ENCODE assay signal across 1 cellular context in genomic region chr19:32971715-32972540, GRCh38.
TF ChIP-seq lines count a peak whose summit lies in the region.

Gene CEP89, minus strand, starts transcription at chr19:32971958. Its CDS starts 84 bp downstream, at chr19:32971874.
A gene with protein sequence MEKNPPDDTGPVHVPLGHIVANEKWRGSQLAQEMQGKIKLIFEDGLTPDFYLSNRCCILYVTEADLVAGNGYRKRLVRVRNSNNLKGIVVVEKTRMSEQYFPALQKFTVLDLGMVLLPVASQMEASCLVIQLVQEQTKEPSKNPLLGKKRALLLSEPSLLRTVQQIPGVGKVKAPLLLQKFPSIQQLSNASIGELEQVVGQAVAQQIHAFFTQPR (plus strand): TSS chr19:32972242. CDS start chr19:32973197, 955 bp downstream.

TF ChIP-seq in K562, 482 proteins besides CTCF, POLR2A, EP300 and RAD21 (continued from another document and continues in another):
- TF ChIP-seq, protein P1, sequence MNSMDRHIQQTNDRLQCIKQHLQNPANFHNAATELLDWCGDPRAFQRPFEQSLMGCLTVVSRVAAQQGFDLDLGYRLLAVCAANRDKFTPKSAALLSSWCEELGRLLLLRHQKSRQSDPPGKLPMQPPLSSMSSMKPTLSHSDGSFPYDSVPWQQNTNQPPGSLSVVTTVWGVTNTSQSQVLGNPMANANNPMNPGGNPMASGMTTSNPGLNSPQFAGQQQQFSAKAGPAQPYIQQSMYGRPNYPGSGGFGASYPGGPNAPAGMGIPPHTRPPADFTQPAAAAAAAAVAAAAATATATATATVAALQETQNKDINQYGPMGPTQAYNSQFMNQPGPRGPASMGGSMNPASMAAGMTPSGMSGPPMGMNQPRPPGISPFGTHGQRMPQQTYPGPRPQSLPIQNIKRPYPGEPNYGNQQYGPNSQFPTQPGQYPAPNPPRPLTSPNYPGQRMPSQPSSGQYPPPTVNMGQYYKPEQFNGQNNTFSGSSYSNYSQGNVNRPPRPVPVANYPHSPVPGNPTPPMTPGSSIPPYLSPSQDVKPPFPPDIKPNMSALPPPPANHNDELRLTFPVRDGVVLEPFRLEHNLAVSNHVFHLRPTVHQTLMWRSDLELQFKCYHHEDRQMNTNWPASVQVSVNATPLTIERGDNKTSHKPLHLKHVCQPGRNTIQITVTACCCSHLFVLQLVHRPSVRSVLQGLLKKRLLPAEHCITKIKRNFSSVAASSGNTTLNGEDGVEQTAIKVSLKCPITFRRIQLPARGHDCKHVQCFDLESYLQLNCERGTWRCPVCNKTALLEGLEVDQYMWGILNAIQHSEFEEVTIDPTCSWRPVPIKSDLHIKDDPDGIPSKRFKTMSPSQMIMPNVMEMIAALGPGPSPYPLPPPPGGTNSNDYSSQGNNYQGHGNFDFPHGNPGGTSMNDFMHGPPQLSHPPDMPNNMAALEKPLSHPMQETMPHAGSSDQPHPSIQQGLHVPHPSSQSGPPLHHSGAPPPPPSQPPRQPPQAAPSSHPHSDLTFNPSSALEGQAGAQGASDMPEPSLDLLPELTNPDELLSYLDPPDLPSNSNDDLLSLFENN (IDR thresholded peaks at IDR 0.05; ENCODE audit: low read depth in 2 of 2, low read length in 2 of 2) = 0 out of 4 replicates have a peak, but pooled peaks of 1 of the 2 experiments have one; percentile 18
- TF ChIP-seq RCOR1 (IDR thresholded peaks at IDR 0.05; ENCODE audit: borderline replicate concordance in 1 of 2, low read depth in 2 of 2, low read length in 2 of 2) = no peak
- TF ChIP-seq, protein P2, sequence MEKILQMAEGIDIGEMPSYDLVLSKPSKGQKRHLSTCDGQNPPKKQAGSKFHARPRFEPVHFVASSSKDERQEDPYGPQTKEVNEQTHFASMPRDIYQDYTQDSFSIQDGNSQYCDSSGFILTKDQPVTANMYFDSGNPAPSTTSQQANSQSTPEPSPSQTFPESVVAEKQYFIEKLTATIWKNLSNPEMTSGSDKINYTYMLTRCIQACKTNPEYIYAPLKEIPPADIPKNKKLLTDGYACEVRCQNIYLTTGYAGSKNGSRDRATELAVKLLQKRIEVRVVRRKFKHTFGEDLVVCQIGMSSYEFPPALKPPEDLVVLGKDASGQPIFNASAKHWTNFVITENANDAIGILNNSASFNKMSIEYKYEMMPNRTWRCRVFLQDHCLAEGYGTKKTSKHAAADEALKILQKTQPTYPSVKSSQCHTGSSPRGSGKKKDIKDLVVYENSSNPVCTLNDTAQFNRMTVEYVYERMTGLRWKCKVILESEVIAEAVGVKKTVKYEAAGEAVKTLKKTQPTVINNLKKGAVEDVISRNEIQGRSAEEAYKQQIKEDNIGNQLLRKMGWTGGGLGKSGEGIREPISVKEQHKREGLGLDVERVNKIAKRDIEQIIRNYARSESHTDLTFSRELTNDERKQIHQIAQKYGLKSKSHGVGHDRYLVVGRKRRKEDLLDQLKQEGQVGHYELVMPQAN (IDR thresholded peaks at IDR 0.05; ENCODE audit: borderline replicate concordance) = peak; percentile 94
- no peak for TF ChIP-seq NCOR1 (IDR thresholded peaks at IDR 0.05)
- no peak for TF ChIP-seq ZNF445 (CRISPR knock-in tag; IDR thresholded peaks at IDR 0.05; ENCODE audit: low read depth)
- no peak for TF ChIP-seq GATA2 (CRISPR knock-in tag; IDR thresholded peaks at IDR 0.05)
- TF ChIP-seq, protein P3, sequence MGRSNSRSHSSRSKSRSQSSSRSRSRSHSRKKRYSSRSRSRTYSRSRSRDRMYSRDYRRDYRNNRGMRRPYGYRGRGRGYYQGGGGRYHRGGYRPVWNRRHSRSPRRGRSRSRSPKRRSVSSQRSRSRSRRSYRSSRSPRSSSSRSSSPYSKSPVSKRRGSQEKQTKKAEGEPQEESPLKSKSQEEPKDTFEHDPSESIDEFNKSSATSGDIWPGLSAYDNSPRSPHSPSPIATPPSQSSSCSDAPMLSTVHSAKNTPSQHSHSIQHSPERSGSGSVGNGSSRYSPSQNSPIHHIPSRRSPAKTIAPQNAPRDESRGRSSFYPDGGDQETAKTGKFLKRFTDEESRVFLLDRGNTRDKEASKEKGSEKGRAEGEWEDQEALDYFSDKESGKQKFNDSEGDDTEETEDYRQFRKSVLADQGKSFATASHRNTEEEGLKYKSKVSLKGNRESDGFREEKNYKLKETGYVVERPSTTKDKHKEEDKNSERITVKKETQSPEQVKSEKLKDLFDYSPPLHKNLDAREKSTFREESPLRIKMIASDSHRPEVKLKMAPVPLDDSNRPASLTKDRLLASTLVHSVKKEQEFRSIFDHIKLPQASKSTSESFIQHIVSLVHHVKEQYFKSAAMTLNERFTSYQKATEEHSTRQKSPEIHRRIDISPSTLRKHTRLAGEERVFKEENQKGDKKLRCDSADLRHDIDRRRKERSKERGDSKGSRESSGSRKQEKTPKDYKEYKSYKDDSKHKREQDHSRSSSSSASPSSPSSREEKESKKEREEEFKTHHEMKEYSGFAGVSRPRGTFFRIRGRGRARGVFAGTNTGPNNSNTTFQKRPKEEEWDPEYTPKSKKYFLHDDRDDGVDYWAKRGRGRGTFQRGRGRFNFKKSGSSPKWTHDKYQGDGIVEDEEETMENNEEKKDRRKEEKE (IDR thresholded peaks at IDR 0.05; ENCODE audit: borderline replicate concordance in 1 of 2, control insufficient read depth in 1 of 2, low read depth in 2 of 2, low read length in 1 of 2) = no peak
- no peak for TF ChIP-seq SRSF7 (optimal IDR thresholded peaks at IDR 0.05; ENCODE audit: low read depth, low read length)
- TF ChIP-seq KDM5B (IDR thresholded peaks at IDR 0.05; ENCODE audit: insufficient replicate concordance, low read depth, low read length) = peak; percentile 80
- no peak for TF ChIP-seq ZNF140 (CRISPR knock-in tag; IDR thresholded peaks at IDR 0.05)
- TF ChIP-seq, protein P4, sequence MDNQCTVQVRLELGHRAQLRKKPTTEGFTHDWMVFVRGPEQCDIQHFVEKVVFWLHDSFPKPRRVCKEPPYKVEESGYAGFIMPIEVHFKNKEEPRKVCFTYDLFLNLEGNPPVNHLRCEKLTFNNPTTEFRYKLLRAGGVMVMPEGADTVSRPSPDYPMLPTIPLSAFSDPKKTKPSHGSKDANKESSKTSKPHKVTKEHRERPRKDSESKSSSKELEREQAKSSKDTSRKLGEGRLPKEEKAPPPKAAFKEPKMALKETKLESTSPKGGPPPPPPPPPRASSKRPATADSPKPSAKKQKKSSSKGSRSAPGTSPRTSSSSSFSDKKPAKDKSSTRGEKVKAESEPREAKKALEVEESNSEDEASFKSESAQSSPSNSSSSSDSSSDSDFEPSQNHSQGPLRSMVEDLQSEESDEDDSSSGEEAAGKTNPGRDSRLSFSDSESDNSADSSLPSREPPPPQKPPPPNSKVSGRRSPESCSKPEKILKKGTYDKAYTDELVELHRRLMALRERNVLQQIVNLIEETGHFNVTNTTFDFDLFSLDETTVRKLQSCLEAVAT (IDR thresholded peaks at IDR 0.05) = peak in 1 of 2 experiments; percentile 94; a peak in 1 of 4 replicates
- TF ChIP-seq TARDBP (IDR thresholded peaks at IDR 0.05) = 0 out of 2 replicates have a peak, but pooled peaks have one; percentile 55
- TF ChIP-seq TRIM28 (IDR thresholded peaks at IDR 0.05) = no peak
- TF ChIP-seq FOXK1 (CRISPR knock-in tag; IDR thresholded peaks at IDR 0.05; ENCODE audit: borderline replicate concordance) = 0 out of 2 replicates have a peak, but pooled peaks have one; percentile 25
- TF ChIP-seq RFX1 (IDR thresholded peaks at IDR 0.05) = peak; percentile 99
- TF ChIP-seq, protein P5, sequence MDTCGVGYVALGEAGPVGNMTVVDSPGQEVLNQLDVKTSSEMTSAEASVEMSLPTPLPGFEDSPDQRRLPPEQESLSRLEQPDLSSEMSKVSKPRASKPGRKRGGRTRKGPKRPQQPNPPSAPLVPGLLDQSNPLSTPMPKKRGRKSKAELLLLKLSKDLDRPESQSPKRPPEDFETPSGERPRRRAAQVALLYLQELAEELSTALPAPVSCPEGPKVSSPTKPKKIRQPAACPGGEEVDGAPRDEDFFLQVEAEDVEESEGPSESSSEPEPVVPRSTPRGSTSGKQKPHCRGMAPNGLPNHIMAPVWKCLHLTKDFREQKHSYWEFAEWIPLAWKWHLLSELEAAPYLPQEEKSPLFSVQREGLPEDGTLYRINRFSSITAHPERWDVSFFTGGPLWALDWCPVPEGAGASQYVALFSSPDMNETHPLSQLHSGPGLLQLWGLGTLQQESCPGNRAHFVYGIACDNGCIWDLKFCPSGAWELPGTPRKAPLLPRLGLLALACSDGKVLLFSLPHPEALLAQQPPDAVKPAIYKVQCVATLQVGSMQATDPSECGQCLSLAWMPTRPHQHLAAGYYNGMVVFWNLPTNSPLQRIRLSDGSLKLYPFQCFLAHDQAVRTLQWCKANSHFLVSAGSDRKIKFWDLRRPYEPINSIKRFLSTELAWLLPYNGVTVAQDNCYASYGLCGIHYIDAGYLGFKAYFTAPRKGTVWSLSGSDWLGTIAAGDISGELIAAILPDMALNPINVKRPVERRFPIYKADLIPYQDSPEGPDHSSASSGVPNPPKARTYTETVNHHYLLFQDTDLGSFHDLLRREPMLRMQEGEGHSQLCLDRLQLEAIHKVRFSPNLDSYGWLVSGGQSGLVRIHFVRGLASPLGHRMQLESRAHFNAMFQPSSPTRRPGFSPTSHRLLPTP (IDR thresholded peaks at IDR 0.05; ENCODE audit: borderline replicate concordance, extremely low read depth, insufficient read length) = peak; percentile 62
- TF ChIP-seq LARP7 (IDR thresholded peaks at IDR 0.05) = no peak
- TF ChIP-seq TBL1XR1 (IDR thresholded peaks at IDR 0.05; ENCODE audit: low read length in 2 of 2) = 0 out of 4 replicates have a peak, but pooled peaks of 1 of the 2 experiments have one; percentile 19
- TF ChIP-seq ZEB2 (IDR thresholded peaks at IDR 0.05) = no peak
- TF ChIP-seq ATF7 (IDR thresholded peaks at IDR 0.05) = peak; percentile 85
- no peak for TF ChIP-seq PHB2 (IDR thresholded peaks at IDR 0.05; ENCODE audit: low read depth)
- TF ChIP-seq ZNF3 (CRISPR knock-in tag; IDR thresholded peaks at IDR 0.05) = no peak
- peak; percentile 76 for TF ChIP-seq L3MBTL2 (IDR thresholded peaks at IDR 0.05)
- peak; percentile 97 for TF ChIP-seq ELF1 (tag; IDR thresholded peaks at IDR 0.05)
- TF ChIP-seq HES1 (IDR thresholded peaks at IDR 0.05; ENCODE audit: low read depth) = no peak
- TF ChIP-seq CEBPZ (IDR thresholded peaks at IDR 0.05; ENCODE audit: borderline replicate concordance, low read depth, low read length) = no peak
- peak; percentile 86 for TF ChIP-seq DIDO1 (tag; IDR thresholded peaks at IDR 0.05; ENCODE audit: low read depth)
- TF ChIP-seq NR2F6 (CRISPR knock-in tag; IDR thresholded peaks at IDR 0.05) = no peak
- no peak for TF ChIP-seq TRIM25 (IDR thresholded peaks at IDR 0.05; ENCODE audit: borderline replicate concordance)
- TF ChIP-seq MAFF (IDR thresholded peaks at IDR 0.05; ENCODE audit: low read length) = no peak
- no peak for TF ChIP-seq FOXA3 (CRISPR knock-in tag; conservative IDR thresholded peaks at IDR 0.05 in 1 of 2, IDR thresholded peaks at IDR 0.05 in 1 of 2)
- TF ChIP-seq CHD2 (IDR thresholded peaks at IDR 0.05; ENCODE audit: low read depth, low read length) = peak; percentile 88
- no peak for TF ChIP-seq SRSF9 (IDR thresholded peaks at IDR 0.05; ENCODE audit: borderline replicate concordance, low read depth, low read length)
- peak; percentile 41; the same call in 1 of the 2 replicates for TF ChIP-seq SMAD4 (CRISPR knock-in tag; conservative IDR thresholded peaks at IDR 0.05)
- TF ChIP-seq DPF2 (IDR thresholded peaks at IDR 0.05) = peak; percentile 45; the same call in 1 of the 2 replicates
- no peak for TF ChIP-seq ZNF431 (CRISPR knock-in tag; IDR thresholded peaks at IDR 0.05)
- TF ChIP-seq, protein P6, sequence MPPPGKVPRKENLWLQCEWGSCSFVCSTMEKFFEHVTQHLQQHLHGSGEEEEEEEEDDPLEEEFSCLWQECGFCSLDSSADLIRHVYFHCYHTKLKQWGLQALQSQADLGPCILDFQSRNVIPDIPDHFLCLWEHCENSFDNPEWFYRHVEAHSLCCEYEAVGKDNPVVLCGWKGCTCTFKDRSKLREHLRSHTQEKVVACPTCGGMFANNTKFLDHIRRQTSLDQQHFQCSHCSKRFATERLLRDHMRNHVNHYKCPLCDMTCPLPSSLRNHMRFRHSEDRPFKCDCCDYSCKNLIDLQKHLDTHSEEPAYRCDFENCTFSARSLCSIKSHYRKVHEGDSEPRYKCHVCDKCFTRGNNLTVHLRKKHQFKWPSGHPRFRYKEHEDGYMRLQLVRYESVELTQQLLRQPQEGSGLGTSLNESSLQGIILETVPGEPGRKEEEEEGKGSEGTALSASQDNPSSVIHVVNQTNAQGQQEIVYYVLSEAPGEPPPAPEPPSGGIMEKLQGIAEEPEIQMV (tag; conservative IDR thresholded peaks at IDR 0.05; ENCODE audit: low read depth) = no peak
